In genomic region chr4:6783111-6783981, GRCh38 we compare ENCODE assay signal across 8 cellular contexts. TPM values are rescaled to one million over a fixed set of nuclear protein-coding genes. Genes with fewer than 3 reads are reported as not detected.
A peak's percentile ranks its signal among the peaks of the same experiment; 100 is the strongest.
DNase-seq lines count a peak whose midpoint lies in the region; ATAC-seq and TF ChIP-seq lines count a peak whose summit lies in the region.

No MANE protein-coding gene starts in this region.

- H3K4me3 Mint-ChIP-seq in activated T-helper 2 cell treated with anti-CD3 and anti-CD28 coated beads, Interferon-gamma antibody, Interleukin-2, Interleukin-4, amounts not matched to agents 10 μg/mL and 5 μg/mL and 100 μg/mL, durations not matched to agents 14 hours and 24 hours and 36 hours (ENCODE audit: low read depth) = peak overlapping the region; percentile 79
- peak overlapping the region; percentile 90 for H3K4me3 Mint-ChIP-seq in natural killer cell

- H3K9me3 Mint-ChIP-seq in activated T-helper 2 cell treated with anti-CD3 and anti-CD28 coated beads, Interferon-gamma antibody, Interleukin-2, Interleukin-4, amounts not matched to agents 10 μg/mL and 5 μg/mL and 100 μg/mL, durations not matched to agents 14 hours and 24 hours and 36 hours = no peaks in the 10 kb centered on the region
- H3K9me3 Mint-ChIP-seq in natural killer cell = no peaks in the 10 kb centered on the region

- peaks cover 55% of the 10 kb centered on the region for H3K4me1 Mint-ChIP-seq in activated T-helper 2 cell treated with anti-CD3 and anti-CD28 coated beads, Interferon-gamma antibody, Interleukin-2, Interleukin-4, amounts not matched to agents 10 μg/mL and 5 μg/mL and 100 μg/mL, durations not matched to agents 14 hours and 24 hours and 36 hours (ENCODE audit: low read depth)
- peaks cover 54 to 57% of the 10 kb centered on the region in 2 donors for H3K4me1 Mint-ChIP-seq in natural killer cell

- H3K36me3 Mint-ChIP-seq in activated T-helper 2 cell treated with anti-CD3 and anti-CD28 coated beads, Interferon-gamma antibody, Interleukin-2, Interleukin-4, amounts not matched to agents 10 μg/mL and 5 μg/mL and 100 μg/mL, durations not matched to agents 14 hours and 24 hours and 36 hours (ENCODE audit: low read depth) = peaks cover 13% of the 10 kb centered on the region
- no peaks in the 10 kb centered on the region for H3K36me3 Mint-ChIP-seq in natural killer cell

- TF ChIP-seq CTCF in fibroblast of mammary gland (conservative IDR thresholded peaks at IDR 0.05; ENCODE audit: control insufficient read depth, insufficient read depth, low read depth, low read length) = no peak
- no peak for TF ChIP-seq CTCF in natural killer cell (IDR thresholded peaks at IDR 0.05)

- DNase-seq in Daoy (ENCODE audit: low read depth) (peak; percentile 89), RKO (ENCODE audit: low spot score) (peak; percentile 88), fibroblast of mammary gland (ENCODE audit: low read depth) (peak; percentile 68), natural killer cell (peak; percentile 87)
- DNase-seq in Jurkat, Clone E6-1 (ENCODE audit: low read depth, low spot score) = peak; percentile 57
- peak; percentile 86 for DNase-seq in activated T-helper 2 cell treated with anti-CD3 and anti-CD28 coated beads, Interferon-gamma antibody, Interleukin-2, Interleukin-4, amounts not matched to agents 10 μg/mL and 5 μg/mL and 100 μg/mL, durations not matched to agents 14 hours and 24 hours and 36 hours (ENCODE audit: low spot score)
- DNase-seq in stimulated activated naive CD4-positive, alpha-beta T cell (lab: John Stamatoyannopoulos, UW) = peak; percentile 77 to 93 (median 86)

- no peaks in the 10 kb centered on the region for H3K27me3 Mint-ChIP-seq in activated T-helper 2 cell treated with anti-CD3 and anti-CD28 coated beads, Interferon-gamma antibody, Interleukin-2, Interleukin-4, amounts not matched to agents 10 μg/mL and 5 μg/mL and 100 μg/mL, durations not matched to agents 14 hours and 24 hours and 36 hours (ENCODE audit: low read depth)
- no peaks in the 10 kb centered on the region for H3K27me3 Mint-ChIP-seq in natural killer cell (ENCODE audit: low read depth in 2 of 2)

- intact Hi-C loops in activated T-helper 2 cell treated with anti-CD3 and anti-CD28 coated beads, Interferon-gamma antibody, Interleukin-2, Interleukin-4, amounts not matched to agents 10 μg/mL and 5 μg/mL and 100 μg/mL, durations not matched to agents 14 hours and 24 hours and 36 hours (cut with micrococcal nuclease) = loop anchor here (2.0 to 5.0 kb wide), 4 partner anchors 89 to 203 kb away; partner anchors contain the start of gene TBC1D14
- intact Hi-C loops in natural killer cell (cut with micrococcal nuclease) = loop anchor here (1.0 to 5.0 kb wide), 5 partner anchors 42 to 285 kb away; partner anchors contain the start of genes BLOC1S4 and GRPEL1

- H3K27ac Mint-ChIP-seq in activated T-helper 2 cell treated with anti-CD3 and anti-CD28 coated beads, Interferon-gamma antibody, Interleukin-2, Interleukin-4, amounts not matched to agents 10 μg/mL and 5 μg/mL and 100 μg/mL, durations not matched to agents 14 hours and 24 hours and 36 hours = peak overlapping the region; percentile 75
- peak overlapping the region; percentile 84 to 88 for H3K27ac Mint-ChIP-seq in natural killer cell

- peak overlapping the region; percentile 65 for H3K4me3 ChIP-seq in Jurkat, Clone E6-1 (ENCODE audit: low read length)
- H3K4me3 ChIP-seq in fibroblast of mammary gland (ENCODE audit: control insufficient read depth, low read depth, low read length) = peak overlapping the region; percentile 74

- ATAC-seq in GM21619 (IDR thresholded peaks at IDR 0.05; ENCODE audit: unreplicated experiment) (peak; percentile 76), natural killer cell (peak; percentile 76 to 90 (median 77))

RNA-seq across cellular contexts. Expression of gene KIAA0232, which starts 0.8 kb away (rescaled TPM):
- 9.0 TPM in 2 replicates for total RNA-seq in Daoy (2014; rRNA removed; shearing (Covaris generic))
- 10.4 TPM for polyA plus RNA-seq in Jurkat, Clone E6-1 (2012; ENCODE audit: insufficient read depth, insufficient read length)
- 13.6 and 15.9 TPM in 2 replicates for total RNA-seq in activated T-helper 2 cell treated with anti-CD3 and anti-CD28 coated beads, Interferon-gamma antibody, Interleukin-2, Interleukin-4, amounts not matched to agents 10 μg/mL and 5 μg/mL and 100 μg/mL, durations not matched to agents 14 hours and 24 hours and 36 hours
- total RNA-seq in natural killer cell = 10 to 100 TPM; 24.7 to 30.3 (median 28.6) TPM

Comparison
In these comparisons a context has a peak if more than half of its experiments do, and no peak if none do; other contexts are left out.
1. Peak in every context shown above with its lines: DNase-seq, ATAC-seq and H3K4me3 ChIP-seq.